ENCODE assay signal across 22 cellular contexts in genomic region chr5:95075079-95075478, GRCh38.
DNase-seq lines count a peak whose midpoint lies in the region; ATAC-seq, FAIRE-seq and TF ChIP-seq lines count a peak whose summit lies in the region.
"Had no signal": no experiment of that assay in that cellular context is flagged by ENCODE, and none has a peak within 500 bp of the region (broad histone marks: within the 10 kb centered on the region; RNA-seq: fewer than 3 reads in every experiment).

No MANE protein-coding gene starts in this region.

- intact Hi-C loops in psoas muscle (cut with DNase I): no loop called here

- no peak for TF ChIP-seq CTCF in bronchial epithelial cell (IDR thresholded peaks at IDR 0.05; ENCODE audit: insufficient read depth, low read length, severe bottlenecking)
- TF ChIP-seq CTCF in psoas muscle (IDR thresholded peaks at IDR 0.05): no peak

- no peak overlapping the region for H3K27ac ChIP-seq in psoas muscle
- H3K27ac ChIP-seq: coronary artery, HL-60, stomach, upper lobe of right lung had no signal

- H3K36me3 ChIP-seq in bronchial epithelial cell (ENCODE audit: control insufficient read depth, insufficient read depth, low read length) (no peaks in the 10 kb centered on the region), psoas muscle (ENCODE audit: insufficient read depth in 1 of 2, low read depth in 1 of 2) (no peaks in the 10 kb centered on the region)
- H3K36me3 ChIP-seq: stomach, upper lobe of right lung had no signal

- H3K4me1 ChIP-seq in psoas muscle: no peaks in the 10 kb centered on the region
- H3K4me1 ChIP-seq: upper lobe of right lung had no signal

- DNase-seq in bronchial epithelial cell (ENCODE audit: low read depth) (no peak), globus pallidus (ENCODE audit: low spot score) (no peak), SK-N-DZ (ENCODE audit: low spot score) (no peak), amygdala (lab: John Stamatoyannopoulos, UW) (no peak), psoas muscle (no peak)
- DNase-seq: activated CD8-positive, alpha-beta memory T cell treated with anti-CD3 and anti-CD28 coated beads for 24 hours; activated naive CD8-positive, alpha-beta T cell treated with anti-CD3 and anti-CD28 coated beads, Interleukin-2, amount 10 ng/mL, durations not matched to agents 7 days and 5 days; COR-L47; hippocampal formation; NCI-H1417; NCI-H526; SHP77 treated with DMSO at 0.1 percent for 48 hours; stomach; T-helper 2 cell; upper lobe of right lung had no signal

- H3K27me3 ChIP-seq in bronchial epithelial cell (ENCODE audit: control insufficient read depth, insufficient read depth, low read length) (no peaks in the 10 kb centered on the region), psoas muscle (ENCODE audit: insufficient read depth in 3 of 3, low read length in 2 of 3) (peaks cover 0 to 1% (median 0%) of the 10 kb centered on the region in 3 donors)
- H3K27me3 ChIP-seq: stomach, upper lobe of right lung had no signal

- H3K4me3 ChIP-seq in bronchial epithelial cell (ENCODE audit: low read depth, low read length) (no peak overlapping the region), psoas muscle (no peak overlapping the region)
- H3K4me3 ChIP-seq: coronary artery, stomach, upper lobe of right lung had no signal

- ATAC-seq in GM18499 (IDR thresholded peaks at IDR 0.05; ENCODE audit: insufficient read depth, unreplicated experiment) (peak; percentile 33), GM19467 (IDR thresholded peaks at IDR 0.05; ENCODE audit: unreplicated experiment) (peak; percentile 37), HG02885 (IDR thresholded peaks at IDR 0.05; ENCODE audit: poor library complexity, unreplicated experiment) (peak; percentile 40), psoas muscle (no peak)
- ATAC-seq: upper lobe of right lung had no signal

- peak; percentile 66 for FAIRE-seq in bronchial epithelial cell (lab: Jason Lieb, UNC)
- FAIRE-seq: endometrium, keratinocyte had no signal

- H3K9me3 ChIP-seq in psoas muscle: no peaks in the 10 kb centered on the region
- H3K9me3 ChIP-seq: stomach, upper lobe of right lung had no signal

Comparison
In these comparisons a context has a peak if more than half of its experiments do, and no peak if none do; other contexts are left out.
1. ATAC-seq: peak in GM18499 (single experiment), GM19467 (single experiment) and HG02885 (single experiment); none in psoas muscle (0 of 4).